Comparison of ENCODE assay signal across 11 cellular contexts in the genomic region with DNA sequence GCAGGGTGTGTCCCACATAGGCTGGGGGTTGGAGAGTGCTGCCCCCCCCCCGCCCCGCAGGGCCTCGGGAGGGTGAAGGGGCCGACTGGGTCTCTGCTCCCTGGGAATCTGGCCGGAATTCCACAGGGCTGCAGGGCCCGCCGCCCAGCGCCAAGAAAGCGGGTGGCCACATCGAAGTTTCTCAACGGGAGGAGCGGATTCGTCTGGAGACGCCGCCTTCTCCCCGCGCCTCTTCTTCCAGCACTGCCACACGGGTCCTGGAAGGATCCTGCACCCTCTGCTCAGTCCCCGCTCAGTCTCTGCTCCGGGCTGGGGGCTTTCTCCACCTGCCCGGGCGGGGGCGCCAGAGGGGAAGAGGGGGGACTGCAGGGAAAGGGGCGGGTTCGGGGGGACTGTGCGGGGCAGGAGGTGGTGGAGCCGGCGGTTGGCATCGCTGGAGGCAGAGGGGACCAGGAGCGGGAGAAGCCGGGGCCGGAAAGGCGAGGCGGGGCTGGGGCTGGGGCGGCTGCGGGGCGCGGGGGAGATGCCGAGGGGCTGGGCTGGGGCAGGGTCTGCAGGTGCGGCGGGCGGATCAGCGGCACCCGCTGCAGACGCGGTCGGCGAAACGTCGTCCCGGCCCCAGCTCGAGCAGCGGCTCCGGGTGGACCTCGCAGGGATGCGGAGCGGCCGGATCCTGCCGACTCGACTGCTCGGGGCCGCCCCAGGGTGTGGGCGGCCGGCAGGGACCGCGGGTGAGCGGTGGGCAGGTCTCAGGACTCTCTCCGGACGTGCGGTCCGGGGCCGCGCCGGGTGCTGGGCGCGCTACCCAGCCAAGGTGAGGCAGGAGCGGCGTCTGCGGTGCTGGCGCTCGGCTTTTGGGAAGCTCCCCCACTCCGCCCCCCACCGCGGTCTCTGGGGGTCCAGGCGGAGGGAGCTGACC.
DNase-seq lines count a peak whose midpoint lies in the region; ATAC-seq, FAIRE-seq and TF ChIP-seq lines count a peak whose summit lies in the region.
"Had no signal": no experiment of that assay in that cellular context is flagged by ENCODE, and none has a peak within 500 bp of the region (broad histone marks: within the 10 kb centered on the region; RNA-seq: fewer than 3 reads in every experiment).

No MANE protein-coding gene starts in this region.

- peak; percentile 94 for DNase-seq in H7
- DNase-seq in esophagus muscularis mucosa (ENCODE audit: extremely low spot score), result no peak
- DNase-seq in stimulated activated naive CD4-positive, alpha-beta T cell treated with Interleukin-2 at 50 U/mL for 16 hours (lab: John Stamatoyannopoulos, UW), result no peak
- no peak for DNase-seq in RCC 7860 (ENCODE audit: low spot score)
- DNase-seq: activated T-cell treated with anti-CD3 and anti-CD28 coated beads, Interleukin-2, amount 50 U/mL, for 48 hours had no signal

- H3K4me1 ChIP-seq in esophagus muscularis mucosa, result peaks cover 7 to 14% (median 13%) of the 10 kb centered on the region in 4 donors

- H3K36me3 ChIP-seq in H7 (replicated peaks; ENCODE audit: control insufficient read depth, insufficient read depth, low read length) (no peaks in the 10 kb centered on the region), esophagus muscularis mucosa (no peaks in the 10 kb centered on the region), neural cell (ENCODE audit: insufficient read depth, low read length) (no peaks in the 10 kb centered on the region)

- WGBS in esophagus muscularis mucosa, result 2% methylated on average over 25 of the region's 85 CpGs

- no peak for TF ChIP-seq POLR2A in esophagus muscularis mucosa (IDR thresholded peaks at IDR 0.05; ENCODE audit: low read depth)

- TF ChIP-seq CTCF in C4-2B (conservative IDR thresholded peaks at IDR 0.05), result 0 out of 2 replicates have a peak, but pooled peaks have one; percentile 3
- TF ChIP-seq CTCF in esophagus muscularis mucosa (IDR thresholded peaks at IDR 0.05), result no peak
- TF ChIP-seq CTCF in neural cell (IDR thresholded peaks at IDR 0.05; ENCODE audit: poor library complexity, severe bottlenecking), result peak; percentile 25

- H3K27ac ChIP-seq in C4-2B (no peak overlapping the region), esophagus muscularis mucosa (replicated peaks in 1 of 4) (no peak overlapping the region), neural cell (ENCODE audit: low read length) (no peak overlapping the region)

- no peak overlapping the region for H2AFZ ChIP-seq in neural cell (ENCODE audit: low read depth, low read length)

- H3K4me3 ChIP-seq in H7 (ENCODE audit: insufficient read depth, low read depth, low read length) (peak overlapping the region; percentile 53), esophagus muscularis mucosa (peak overlapping the region; percentile 30 to 38 (median 34)), neural cell (ENCODE audit: low read length) (peak overlapping the region; percentile 64)

- H4K20me1 ChIP-seq in neural cell (ENCODE audit: insufficient read depth), result no peaks in the 10 kb centered on the region

- TF ChIP-seq EP300 in esophagus muscularis mucosa (IDR thresholded peaks at IDR 0.05) (no peak), neural cell (conservative IDR thresholded peaks at IDR 0.05; ENCODE audit: poor library complexity, severe bottlenecking) (no peak)

- H3K4me2 ChIP-seq in neural cell (ENCODE audit: low read length), result no peak overlapping the region

- H3K27me3 ChIP-seq in H7 (ENCODE audit: control insufficient read depth, insufficient read depth, low read length), result peaks cover 29% of the 10 kb centered on the region
- peaks cover 0 to 45% (median 18%) of the 10 kb centered on the region in 4 donors for H3K27me3 ChIP-seq in esophagus muscularis mucosa
- peaks cover 39% of the 10 kb centered on the region for H3K27me3 ChIP-seq in neural cell (ENCODE audit: insufficient read depth, low read depth, low read length)

- no peaks in the 10 kb centered on the region for H3K9me2 ChIP-seq in neural cell (ENCODE audit: insufficient read depth, low read length)

- ATAC-seq in GM19452 (IDR thresholded peaks at IDR 0.05; ENCODE audit: unreplicated experiment), result no peak
- ATAC-seq in GM19035 (IDR thresholded peaks at IDR 0.05; ENCODE audit: unreplicated experiment), result no peak
- ATAC-seq: Panc1 had no signal

- no peaks in the 10 kb centered on the region for H3F3A ChIP-seq in neural cell (ENCODE audit: insufficient read depth, low read length, poor library complexity, severe bottlenecking)

- no peaks in the 10 kb centered on the region for H3K79me2 ChIP-seq in neural cell (replicated peaks; ENCODE audit: insufficient read depth, low read length)

- TF ChIP-seq RAD21 in neural cell (conservative IDR thresholded peaks at IDR 0.05), result no peak

- peak overlapping the region; percentile 46 for H3K9ac ChIP-seq in neural cell (ENCODE audit: low read length)

- intact Hi-C loops in esophagus muscularis mucosa (cut with DNase I), result no loop called here

- no peak for FAIRE-seq in RCC 7860 (lab: Jason Lieb, UNC)
- FAIRE-seq: urothelium cell line had no signal

- H3K9me3 ChIP-seq in esophagus muscularis mucosa (no peaks in the 10 kb centered on the region), neural cell (ENCODE audit: low read length) (no peaks in the 10 kb centered on the region)

TF ChIP-seq in neural cell, 6 proteins besides CTCF, POLR2A, EP300 and RAD21:
- TF ChIP-seq MXI1 (conservative IDR thresholded peaks at IDR 0.05; ENCODE audit: poor library complexity, severe bottlenecking) (no peak), TAF1 (IDR thresholded peaks at IDR 0.05; ENCODE audit: low read depth) (no peak), EZH2 (IDR thresholded peaks at IDR 0.05; ENCODE audit: borderline replicate concordance, insufficient read depth, low read length, poor library complexity, severe bottlenecking) (peak; percentile 59)

Comparison
In these comparisons a context has a peak if more than half of its experiments do, and no peak if none do; other contexts are left out.
1. CTCF ChIP-seq: peak in C4-2B (single experiment) and neural cell (single experiment); none in esophagus muscularis mucosa (0 of 3).
2. Peak in every context shown above with its lines, with median percentiles within 50 percentile points of each other: H3K4me3 ChIP-seq.